ENCODE assay signal across 9 cellular contexts in genomic region chr5:123785160-123786001, GRCh38.
DNase-seq lines count a peak whose midpoint lies in the region; ATAC-seq, FAIRE-seq and TF ChIP-seq lines count a peak whose summit lies in the region.
"Had no signal": no experiment of that assay in that cellular context is flagged by ENCODE, and none has a peak within 500 bp of the region (broad histone marks: within the 10 kb centered on the region; RNA-seq: fewer than 3 reads in every experiment).

No MANE protein-coding gene starts in this region.

- no peaks in the 10 kb centered on the region for H3K27me3 ChIP-seq in HepG2 (ENCODE audit: control insufficient read depth in 1 of 2, insufficient read depth in 2 of 2, low read length in 2 of 2)

- POLR2A ChIA-PET in HepG2 (lab: Yijun Ruan, JAX), result no interaction called here

- BruUV-seq in HepG2 (replicated peaks; lab: Mats Ljungman, UMichigan), result no TSS peak

- DNase-seq in DMS 273 treated with DMSO at 0.1 percent for 48 hours (lab: John Stamatoyannopoulos, UW) (peak; percentile 60), NCI-H2081 treated with DMSO at 0.1 percent for 48 hours (lab: John Stamatoyannopoulos, UW) (peak; percentile 56), midbrain (lab: John Stamatoyannopoulos, UW) (peak; percentile 15), HepG2 (ENCODE audit: low spot score) (no peak), posterior vena cava (ENCODE audit: low spot score) (no peak), mesenteric fat pad (ENCODE audit: low spot score) (no peak)
- DNase-seq: stimulated activated CD4-positive, alpha-beta T cell treated with anti-CD3 and anti-CD28 coated beads, Interleukin-4, amount 100 ng/mL, for 4 hours had no signal

- peak overlapping the region; percentile 35 to 78 (median 67) for H3K4me3 Mint-ChIP-seq in brain

- ATAC-seq in GM21529 (IDR thresholded peaks at IDR 0.05; ENCODE audit: unreplicated experiment) (no peak), HepG2 (no peak)

- intact Hi-C loops in HepG2 (cut with micrococcal nuclease; ENCODE audit: unreplicated experiment) (no loop called here), posterior vena cava (cut with DNase I) (no loop called here)

- H3K9ac ChIP-seq in HepG2 (ENCODE audit: insufficient read depth, low read depth, low read length), result no peak overlapping the region

- in situ Hi-C loops in HepG2 (cut with HindIII; ENCODE audit: extremely low pct_ligation_motif_present, low pct_unique_long_range_greater_than_20kb), result no loop called here

- no peak for TF ChIP-seq CTCF in brain (conservative IDR thresholded peaks at IDR 0.05)
- no peak for TF ChIP-seq CTCF in HepG2 (CRISPR knock-in tag; IDR thresholded peaks at IDR 0.05)

- FAIRE-seq in HepG2 (lab: Jason Lieb, UNC), result no peak

- no peak overlapping the region for H3K4me3 ChIP-seq in HepG2 (replicated peaks in 1 of 3; ENCODE audit: insufficient read depth in 1 of 3, low read depth in 2 of 3, low read length in 3 of 3)

- peaks cover 17 to 33% (median 20%) of the 10 kb centered on the region in 5 experiments for H3K9me3 Mint-ChIP-seq in brain

- H3K36me3 Mint-ChIP-seq in brain, result peaks cover 17% of the 10 kb centered on the region

- H3K27ac ChIP-seq in HepG2 (ENCODE audit: extremely low read length, insufficient read depth, low read length), result no peak overlapping the region

- TF ChIP-seq EP300 in HepG2 (IDR thresholded peaks at IDR 0.05; ENCODE audit: low read depth in 2 of 2, low read length in 2 of 2) (no peak), HepG2 (CRISPR knock-in tag; IDR thresholded peaks at IDR 0.05; ENCODE audit: borderline replicate concordance) (no peak)

- no peak for TF ChIP-seq RAD21 in HepG2 (CRISPR knock-in tag; IDR thresholded peaks at IDR 0.05)

- no peak overlapping the region for H2AFZ ChIP-seq in HepG2 (ENCODE audit: low read length)

- H4K20me1 ChIP-seq in HepG2 (ENCODE audit: insufficient read depth, low read length), result no peaks in the 10 kb centered on the region

- H3K27ac Mint-ChIP-seq in brain, result peak overlapping the region in 4 of 5 experiments; percentile 41 to 96 (median 78)

- CTCF ChIA-PET in HepG2 (lab: Yijun Ruan, JAX; ENCODE audit: low intra/inter-chr PET ratio, low total read pairs), result no interaction called here

- TF ChIP-seq POLR2A in HepG2 (IDR thresholded peaks at IDR 0.05; ENCODE audit: insufficient read depth in 1 of 2, low read depth in 2 of 2, low read length in 2 of 2), result no peak

- no peaks in the 10 kb centered on the region for H3K36me3 ChIP-seq in HepG2 (replicated peaks in 1 of 2; ENCODE audit: control insufficient read depth in 1 of 2, insufficient read depth in 2 of 2, low read length in 2 of 2)

- peaks cover 7% of the 10 kb centered on the region for H3K9me3 ChIP-seq in HepG2 (ENCODE audit: low read length)

- WGBS in HepG2 (ENCODE audit: low lambda C conversion rate), result 1% methylated on average over 5 of the region's 5 CpGs

- no peaks in the 10 kb centered on the region for H3K27me3 Mint-ChIP-seq in brain

- H3K4me2 ChIP-seq in HepG2 (ENCODE audit: low read depth, low read length), result no peak overlapping the region

- no peaks in the 10 kb centered on the region for H3K79me2 ChIP-seq in HepG2 (ENCODE audit: insufficient read depth, low read length)

- no peaks in the 10 kb centered on the region for H3K4me1 ChIP-seq in HepG2 (ENCODE audit: insufficient read depth, low read length)

- H3K4me1 Mint-ChIP-seq in brain, result no peaks in the 10 kb centered on the region

TF ChIP-seq in HepG2, 621 proteins besides CTCF, POLR2A, EP300 and RAD21:
- TF ChIP-seq HOXA3 (CRISPR knock-in tag; IDR thresholded peaks at IDR 0.05) (no peak), HES4 (CRISPR knock-in tag; IDR thresholded peaks at IDR 0.05; ENCODE audit: borderline replicate concordance) (no peak), NFIB (CRISPR knock-in tag; IDR thresholded peaks at IDR 0.05; ENCODE audit: borderline replicate concordance) (no peak), ZNF552 (CRISPR knock-in tag; IDR thresholded peaks at IDR 0.05; ENCODE audit: borderline replicate concordance) (no peak), ZNF160 (CRISPR knock-in tag; IDR thresholded peaks at IDR 0.05) (no peak), CREB1 (IDR thresholded peaks at IDR 0.05) (no peak), CREB1 (CRISPR knock-in tag; IDR thresholded peaks at IDR 0.05) (no peak), HNF4A (CRISPR knock-in tag; IDR thresholded peaks at IDR 0.05) (no peak)

Comparison
In these comparisons a context has a peak if more than half of its experiments do, and no peak if none do; other contexts are left out.
1. DNase-seq: peak in DMS 273 treated with DMSO at 0.1 percent for 48 hours (single experiment), NCI-H2081 treated with DMSO at 0.1 percent for 48 hours (single experiment) and midbrain (single experiment); none in HepG2 (single experiment), posterior vena cava (single experiment) and mesenteric fat pad (single experiment).